ENCODE assay signal across 6 cellular contexts in genomic region chr13:51640696-51641095, GRCh38. TPM values are rescaled to one million over a fixed set of nuclear protein-coding genes. Genes with fewer than 3 reads are reported as not detected.
DNase-seq lines count a peak whose midpoint lies in the region; FAIRE-seq and TF ChIP-seq lines count a peak whose summit lies in the region.
"Not testable (repeated sequence)": the region's sequence is repeated elsewhere in the genome, so short reads cannot be mapped to it uniquely, and the experiment has no call there.

No MANE protein-coding gene starts in this region.

- H3K36me3 Mint-ChIP-seq in CD14-positive monocyte = peaks cover 1 to 13% of the 10 kb centered on the region in 2 donors

- intact Hi-C loops in CD14-positive monocyte (cut with micrococcal nuclease) = loop anchor here in 1 of 2 donors (5.0 kb wide), 1 partner anchor 43 kb away; no protein-coding TSS in a partner anchor
- intact Hi-C loops in mammary epithelial cell (cut with micrococcal nuclease) = loop anchor here (5.0 kb wide), 2 partner anchors 37 to 162 kb away; partner anchors contain the start of gene DHRS12

- H2AFZ ChIP-seq in mammary epithelial cell (ENCODE audit: low read depth, low read length); keratinocyte (ENCODE audit: control insufficient read depth, low read length): not testable (repeated sequence)

- H3K27ac Mint-ChIP-seq in CD14-positive monocyte = peak overlapping the region in 4 of 7 donors; percentile 19 to 63 (median 44)

- in situ Hi-C loops in mammary epithelial cell (cut with MboI; ENCODE audit: low sequenced_read_pairs in 2 of 2) = not testable (repeated sequence)

- POLR2A ChIA-PET in HEK293 (lab: Yijun Ruan, JAX); RWPE1 (lab: Yijun Ruan, JAX; ENCODE audit: low non-redundant PET): not testable (repeated sequence)

- 81% methylated on average over 5 of the region's 5 CpGs for WGBS in mammary epithelial cell (ENCODE audit: low coverage, missing lambda C conversion rate)

- CTCF ChIA-PET in HEK293 (lab: Yijun Ruan, JAX); mammary epithelial cell (lab: Charles Lee; ENCODE audit: low non-redundant PET): not testable (repeated sequence)
- CTCF ChIA-PET in RWPE1 (lab: Yijun Ruan, JAX) = interaction anchor here (1.6 kb wide), 1 partner anchor 45 kb away, joined by 4 read pairs; no protein-coding TSS in a partner anchor

- not testable (repeated sequence) for DNase-seq in CD14-positive monocyte (ENCODE audit: low spot score); epithelial cell of prostate (ENCODE audit: low read depth, low spot score); keratinocyte (ENCODE audit: low read depth, low spot score)
- DNase-seq in RWPE1 (ENCODE audit: low spot score) = peak; percentile 59
- DNase-seq in mammary epithelial cell = peak; percentile 60

- not testable (repeated sequence) for H3K9me1 ChIP-seq in keratinocyte (ENCODE audit: control insufficient read depth, extremely low read depth, insufficient read depth, low read length)

- not testable (repeated sequence) for TF ChIP-seq CTCF in CD14-positive monocyte (IDR thresholded peaks at IDR 0.05); HEK293 (tag by site-specific recombination; IDR thresholded peaks at IDR 0.05); RWPE1 (conservative IDR thresholded peaks at IDR 0.05; ENCODE audit: low read depth); mammary epithelial cell (conservative IDR thresholded peaks at IDR 0.05 in 1 of 2, IDR thresholded peaks at IDR 0.05 in 1 of 2; ENCODE audit: extremely low read depth in 1 of 2, insufficient read depth in 1 of 2, low read depth in 1 of 2, low read length in 2 of 2); keratinocyte (optimal IDR thresholded peaks at IDR 0.05 in 1 of 3, IDR thresholded peaks at IDR 0.05 in 1 of 3, conservative IDR thresholded peaks at IDR 0.05 in 1 of 3; ENCODE audit: extremely low read depth in 1 of 3, insufficient read depth in 2 of 3, low read length in 3 of 3)

- not testable (repeated sequence) for H3K27me3 ChIP-seq in mammary epithelial cell (ENCODE audit: insufficient read depth, low read length); keratinocyte (ENCODE audit: control insufficient read depth, extremely low read depth, insufficient read depth, low read length)

- H3K27me3 Mint-ChIP-seq in CD14-positive monocyte (ENCODE audit: low read depth in 3 of 3) = not testable (repeated sequence)

- not testable (repeated sequence) for H3K4me3 Mint-ChIP-seq in CD14-positive monocyte

- H3K4me1 ChIP-seq in HEK293 (ENCODE audit: control insufficient read depth, insufficient read depth, low read length) (peaks cover 46% of the 10 kb centered on the region), mammary epithelial cell (ENCODE audit: insufficient read depth, low read length) (peaks cover 45% of the 10 kb centered on the region), keratinocyte (ENCODE audit: control insufficient read depth, extremely low read depth, insufficient read depth, low read length) (peaks cover 68% of the 10 kb centered on the region)

- not testable (repeated sequence) for H3K4me3 ChIP-seq in HEK293 (ENCODE audit: low read depth, low read length); mammary epithelial cell (replicated peaks in 1 of 3; ENCODE audit: insufficient read depth in 1 of 3, low read depth in 2 of 3, low read length in 3 of 3); keratinocyte (ENCODE audit: control insufficient read depth in 2 of 3, extremely low read depth in 1 of 3, insufficient read depth in 2 of 3, low read depth in 1 of 3, low read length in 3 of 3)

- BruUV-seq in mammary epithelial cell (replicated peaks; lab: Mats Ljungman, UMichigan) = not testable (repeated sequence)

- H3K9me3 ChIP-seq in HEK293 (ENCODE audit: control insufficient read depth, insufficient read depth, low read depth, low read length); mammary epithelial cell (replicated peaks; ENCODE audit: insufficient read depth, low read length); keratinocyte (ENCODE audit: control insufficient read depth, low read depth, low read length): not testable (repeated sequence)

- dilution Hi-C loops in mammary epithelial cell (cut with HindIII; ENCODE audit: low sequenced_read_pairs); keratinocyte (cut with MboI; ENCODE audit: extremely low pct_ligation_motif_present, low sequenced_read_pairs): not testable (repeated sequence)

- not testable (repeated sequence) for H3K9ac ChIP-seq in mammary epithelial cell (ENCODE audit: insufficient read depth, low read length); keratinocyte (ENCODE audit: control insufficient read depth, extremely low read depth, insufficient read depth, low read length)

- peaks cover 71% of the 10 kb centered on the region for H3K79me2 ChIP-seq in mammary epithelial cell (ENCODE audit: insufficient read depth, low read length)
- peaks cover 58% of the 10 kb centered on the region for H3K79me2 ChIP-seq in keratinocyte (ENCODE audit: control insufficient read depth, insufficient read depth, low read length)

- H3K4me1 Mint-ChIP-seq in CD14-positive monocyte = peaks cover 52% of the 10 kb centered on the region

- not testable (repeated sequence) for H3K9me3 Mint-ChIP-seq in CD14-positive monocyte

- not testable (repeated sequence) for FAIRE-seq in keratinocyte (lab: Jason Lieb, UNC)

- not testable (repeated sequence) for H3K36me3 ChIP-seq in HEK293 (ENCODE audit: control insufficient read depth in 2 of 2, insufficient read depth in 1 of 2, low read length in 2 of 2); mammary epithelial cell (ENCODE audit: insufficient read depth, low read length); keratinocyte (ENCODE audit: control insufficient read depth in 2 of 2, extremely low read depth in 1 of 2, insufficient read depth in 2 of 2, low read length in 2 of 2)

- not testable (repeated sequence) for H4K20me1 ChIP-seq in mammary epithelial cell (ENCODE audit: insufficient read depth, low read length); keratinocyte (ENCODE audit: control insufficient read depth, extremely low read depth, insufficient read depth, low read length)

- H3K27ac ChIP-seq in HEK293 (ENCODE audit: extremely low read depth, low read depth, low read length); mammary epithelial cell (ENCODE audit: insufficient read depth, low read depth, low read length): not testable (repeated sequence)
- peak overlapping the region; percentile 70 for H3K27ac ChIP-seq in RWPE1
- peak overlapping the region; percentile 97 for H3K27ac ChIP-seq in epithelial cell of prostate
- peak overlapping the region; percentile 4 for H3K27ac ChIP-seq in keratinocyte (ENCODE audit: control insufficient read depth, insufficient read depth, low read length)

- H3K4me2 ChIP-seq in mammary epithelial cell (ENCODE audit: insufficient read depth, low read depth, low read length) = not testable (repeated sequence)
- peak overlapping the region; percentile 12 for H3K4me2 ChIP-seq in keratinocyte (ENCODE audit: control insufficient read depth, extremely low read depth, insufficient read depth, low read depth, low read length)

TF ChIP-seq in HEK293, 187 proteins besides CTCF, POLR2A, EP300 and RAD21:
- TF ChIP-seq ZNF394 (tag by site-specific recombination; IDR thresholded peaks at IDR 0.05; ENCODE audit: borderline replicate concordance) = peak; percentile 31; the same call in 1 of the 2 replicates
TF ChIP-seq in HEK293: peak in this region for 1; not testable (repeated sequence) for 186.

RNA-seq across cellular contexts. Expression of gene WDFY2, which starts 56.4 kb away (rescaled TPM):
- polyA plus RNA-seq in CD14-positive monocyte (1 to 10 TPM; 6.5 to 9.1 TPM), mammary epithelial cell (7.4 TPM), keratinocyte (12.7 to 18.6 TPM (median 17.0 TPM) in 3 replicates)
- total RNA-seq in mammary epithelial cell = 10 to 100 TPM; 20.7 to 32.9 TPM
- polyA minus RNA-seq in mammary epithelial cell (35.2 TPM), keratinocyte (24.8 to 50.3 TPM (median 36.8 TPM) in 3 replicates)
- 17.6 TPM for polyA plus RNA-seq in keratinocyte (2011; ENCODE audit: low read depth)
- 8.4 and 9.9 TPM in 2 replicates for polyA plus RNA-seq in keratinocyte (2011; cell fraction: cytosol; rRNA removed)
- polyA plus RNA-seq in keratinocyte (2011; cell fraction: nucleus; rRNA removed) = 39.7 and 42.2 TPM in 2 replicates
- 13.8 and 14.0 TPM in 2 replicates for polyA plus RNA-seq in keratinocyte (2012; ENCODE audit: low replicate concordance)
- polyA minus RNA-seq in keratinocyte (2011; cell fraction: cytosol; rRNA and poly(A)+ RNA removed) = 14.0 TPM
- 40.6 and 81.8 TPM in 2 replicates for polyA minus RNA-seq in keratinocyte (2011; cell fraction: nucleus; rRNA and poly(A)+ RNA removed)
